ENCODE assay signal across 29 cellular contexts in genomic region chr10:110847351-110847750, GRCh38. TPM values are rescaled to one million over a fixed set of nuclear protein-coding genes. Genes with fewer than 3 reads are reported as not detected.
DNase-seq lines count a peak whose midpoint lies in the region; ATAC-seq and TF ChIP-seq lines count a peak whose summit lies in the region.
"Had no signal": no experiment of that assay in that cellular context is flagged by ENCODE, and none has a peak within 500 bp of the region (broad histone marks: within the 10 kb centered on the region; RNA-seq: fewer than 3 reads in every experiment).

No MANE protein-coding gene starts in this region.

- POLR2A ChIA-PET in naive thymus-derived CD8-positive, alpha-beta T cell (lab: Charles Lee): interaction anchor here (4.7 kb wide), 1 partner anchor 12 kb away, joined by 24 read pairs; no protein-coding TSS in a partner anchor

- H3K27ac ChIP-seq in body of pancreas (peak overlapping the region; percentile 92 to 98 (median 96)), coronary artery (no peak overlapping the region)
- H3K27ac ChIP-seq: psoas muscle, testis, WERI-Rb-1 had no signal

- H3K27me3 Mint-ChIP-seq in activated naive CD4-positive, alpha-beta T cell treated with anti-CD3 and anti-CD28 coated beads, Interleukin-2, amount 50 U/mL, for 24 hours: no peaks in the 10 kb centered on the region
- H3K27me3 Mint-ChIP-seq in activated naive CD4-positive, alpha-beta T cell treated with anti-CD3 and anti-CD28 coated beads for 36 hours (ENCODE audit: low read depth): no peaks in the 10 kb centered on the region
- no peaks in the 10 kb centered on the region for H3K27me3 Mint-ChIP-seq in naive thymus-derived CD8-positive, alpha-beta T cell
- H3K27me3 Mint-ChIP-seq: CD4-positive, CD25-positive, alpha-beta regulatory T cell; stimulated activated naive B cell treated with anti-CD40 and anti-IgM and Interleukin-4, amounts not matched to agents 10 μg/mL and 1 μg/mL and 100 μg/mL, for 72 hours had no signal

- peaks cover 92% of the 10 kb centered on the region for H3K4me1 ChIP-seq in body of pancreas
- H3K4me1 ChIP-seq: psoas muscle had no signal

- no peaks in the 10 kb centered on the region for H3K27me3 ChIP-seq in body of pancreas
- H3K27me3 ChIP-seq: Peyer's patch, testis had no signal

- no peak for DNase-seq in activated naive CD4-positive, alpha-beta T cell treated with anti-CD3 and anti-CD28 coated beads for 36 hours
- DNase-seq in body of pancreas (no peak), coronary artery (ENCODE audit: low spot score) (no peak)
- DNase-seq in naive thymus-derived CD8-positive, alpha-beta T cell: no peak
- DNase-seq in stimulated activated effector memory CD8-positive, alpha-beta T cell treated with anti-CD3 and anti-CD28 coated beads, Interleukin-12 subunit alpha, Interleukin-12 subunit beta, amount 100 ng/mL, for 72 hours (ENCODE audit: low spot score in 2 of 2): no peak
- no peak for DNase-seq in stimulated activated naive CD4-positive, alpha-beta T cell treated with Interleukin-2 at 50 U/mL for 16 hours (lab: John Stamatoyannopoulos, UW)
- DNase-seq: activated CD4-positive, alpha-beta T cell treated with anti-CD3 and anti-CD28 coated beads for 4 hours; activated gamma-delta T cell treated with Interleukin-2 at 50 U/mL for 16 hours; activated T-cell treated with anti-CD3 and anti-CD28 coated beads, Interleukin-2, amount 50 U/mL, for 4 hours; Calu3; CD4-positive, CD25-positive, alpha-beta regulatory T cell; DMS79 treated with DMSO at 0.1 percent for 48 hours; GDM1; HCEC 1CT; hypothalamus; NCI-H446; NCI-H748 treated with DMSO at 0.1 percent for 48 hours; Peyer's patch; psoas muscle; SHP77; stimulated activated naive B cell treated with anti-CD40 and anti-IgM and Interleukin-4, amounts not matched to agents 10 μg/mL and 1 μg/mL and 100 μg/mL, for 72 hours; T-helper 9 cell; testis; WERI-Rb-1 had no signal

- TF ChIP-seq POLR2A in body of pancreas (IDR thresholded peaks at IDR 0.05): no peak

- 51 to 60% methylated on average over 6 of the region's 6 CpGs for WGBS in body of pancreas, 2 donors

- H3K4me3 ChIP-seq in body of pancreas (no peak overlapping the region), coronary artery (no peak overlapping the region)
- H3K4me3 ChIP-seq: lung, mucosa of descending colon, Peyer's patch, psoas muscle, testis had no signal

- H3K36me3 ChIP-seq in body of pancreas (replicated peaks in 1 of 2; ENCODE audit: insufficient read depth in 1 of 2, low read depth in 2 of 2): no peaks in the 10 kb centered on the region
- H3K36me3 ChIP-seq: Peyer's patch, WERI-Rb-1 had no signal

- no peaks in the 10 kb centered on the region for H3K9me3 ChIP-seq in body of pancreas
- H3K9me3 ChIP-seq: mucosa of descending colon, Peyer's patch, psoas muscle, testis had no signal

- H3K36me3 Mint-ChIP-seq in activated naive CD4-positive, alpha-beta T cell treated with anti-CD3 and anti-CD28 coated beads, Interleukin-2, amount 50 U/mL, for 24 hours: no peaks in the 10 kb centered on the region
- H3K36me3 Mint-ChIP-seq in activated naive CD4-positive, alpha-beta T cell treated with anti-CD3 and anti-CD28 coated beads for 36 hours (ENCODE audit: low read depth): no peaks in the 10 kb centered on the region
- H3K36me3 Mint-ChIP-seq in naive thymus-derived CD8-positive, alpha-beta T cell: no peaks in the 10 kb centered on the region
- peaks cover 6% of the 10 kb centered on the region for H3K36me3 Mint-ChIP-seq in stimulated activated effector memory CD8-positive, alpha-beta T cell treated with anti-CD3 and anti-CD28 coated beads, Interleukin-12 subunit alpha, Interleukin-12 subunit beta, amount 100 ng/mL, for 72 hours
- H3K36me3 Mint-ChIP-seq: CD4-positive, CD25-positive, alpha-beta regulatory T cell had no signal

- intact Hi-C loops in activated naive CD4-positive, alpha-beta T cell treated with anti-CD3 and anti-CD28 coated beads for 36 hours (cut with micrococcal nuclease): no loop called here
- intact Hi-C loops in body of pancreas (cut with DNase I): no loop called here

- no peak overlapping the region for H3K4me3 Mint-ChIP-seq in activated naive CD4-positive, alpha-beta T cell treated with anti-CD3 and anti-CD28 coated beads, Interleukin-2, amount 50 U/mL, for 24 hours
- H3K4me3 Mint-ChIP-seq in activated naive CD4-positive, alpha-beta T cell treated with anti-CD3 and anti-CD28 coated beads for 36 hours: no peak overlapping the region
- no peak overlapping the region for H3K4me3 Mint-ChIP-seq in naive thymus-derived CD8-positive, alpha-beta T cell
- no peak overlapping the region for H3K4me3 Mint-ChIP-seq in stimulated activated effector memory CD8-positive, alpha-beta T cell treated with anti-CD3 and anti-CD28 coated beads, Interleukin-12 subunit alpha, Interleukin-12 subunit beta, amount 100 ng/mL, for 72 hours
- H3K4me3 Mint-ChIP-seq: activated T-cell treated with anti-CD3 and anti-CD28 coated beads, Interleukin-2, amount 50 U/mL, for 4 hours; CD4-positive, CD25-positive, alpha-beta regulatory T cell; stimulated activated naive B cell treated with anti-CD40 and anti-IgM and Interleukin-4, amounts not matched to agents 10 μg/mL and 1 μg/mL and 100 μg/mL, for 72 hours had no signal

- H3K27ac Mint-ChIP-seq in activated naive CD4-positive, alpha-beta T cell treated with anti-CD3 and anti-CD28 coated beads, Interleukin-2, amount 50 U/mL, for 24 hours: peak overlapping the region; percentile 66
- no peak overlapping the region for H3K27ac Mint-ChIP-seq in activated naive CD4-positive, alpha-beta T cell treated with anti-CD3 and anti-CD28 coated beads for 36 hours
- peak overlapping the region in 6 of 10 donors; percentile 53 to 88 (median 81) for H3K27ac Mint-ChIP-seq in naive thymus-derived CD8-positive, alpha-beta T cell
- H3K27ac Mint-ChIP-seq in stimulated activated effector memory CD8-positive, alpha-beta T cell treated with anti-CD3 and anti-CD28 coated beads, Interleukin-12 subunit alpha, Interleukin-12 subunit beta, amount 100 ng/mL, for 72 hours: peak overlapping the region; percentile 7
- H3K27ac Mint-ChIP-seq: stimulated activated naive B cell treated with anti-CD40 and anti-IgM and Interleukin-4, amounts not matched to agents 10 μg/mL and 1 μg/mL and 100 μg/mL, for 72 hours had no signal

- H3K9me3 Mint-ChIP-seq in activated naive CD4-positive, alpha-beta T cell treated with anti-CD3 and anti-CD28 coated beads, Interleukin-2, amount 50 U/mL, for 24 hours: no peaks in the 10 kb centered on the region
- no peaks in the 10 kb centered on the region for H3K9me3 Mint-ChIP-seq in activated naive CD4-positive, alpha-beta T cell treated with anti-CD3 and anti-CD28 coated beads for 36 hours
- H3K9me3 Mint-ChIP-seq in naive thymus-derived CD8-positive, alpha-beta T cell: no peaks in the 10 kb centered on the region
- no peaks in the 10 kb centered on the region for H3K9me3 Mint-ChIP-seq in stimulated activated effector memory CD8-positive, alpha-beta T cell treated with anti-CD3 and anti-CD28 coated beads, Interleukin-12 subunit alpha, Interleukin-12 subunit beta, amount 100 ng/mL, for 72 hours
- H3K9me3 Mint-ChIP-seq: activated T-cell treated with anti-CD3 and anti-CD28 coated beads, Interleukin-2, amount 50 U/mL, for 4 hours had no signal

- no peak for TF ChIP-seq CTCF in body of pancreas (IDR thresholded peaks at IDR 0.05)
- TF ChIP-seq CTCF in coronary artery (IDR thresholded peaks at IDR 0.05): no peak

- H3K4me1 Mint-ChIP-seq in activated naive CD4-positive, alpha-beta T cell treated with anti-CD3 and anti-CD28 coated beads, Interleukin-2, amount 50 U/mL, for 24 hours: peaks cover 84% of the 10 kb centered on the region
- H3K4me1 Mint-ChIP-seq in activated naive CD4-positive, alpha-beta T cell treated with anti-CD3 and anti-CD28 coated beads for 36 hours (ENCODE audit: low read depth): peaks cover 50% of the 10 kb centered on the region
- peaks cover 39 to 91% (median 84%) of the 10 kb centered on the region in 4 donors for H3K4me1 Mint-ChIP-seq in naive thymus-derived CD8-positive, alpha-beta T cell
- peaks cover 83% of the 10 kb centered on the region for H3K4me1 Mint-ChIP-seq in stimulated activated effector memory CD8-positive, alpha-beta T cell treated with anti-CD3 and anti-CD28 coated beads, Interleukin-12 subunit alpha, Interleukin-12 subunit beta, amount 100 ng/mL, for 72 hours

- ATAC-seq in body of pancreas: no peak
- ATAC-seq in naive thymus-derived CD8-positive, alpha-beta T cell: no peak
- ATAC-seq in stimulated activated effector memory CD8-positive, alpha-beta T cell treated with anti-CD3 and anti-CD28 coated beads, Interleukin-12 subunit alpha, Interleukin-12 subunit beta, amount 100 ng/mL, for 72 hours: no peak
- ATAC-seq in HG02763 (IDR thresholded peaks at IDR 0.05; ENCODE audit: unreplicated experiment): no peak
- ATAC-seq: activated T-cell treated with anti-CD3 and anti-CD28 coated beads, Interleukin-2, amount 50 U/mL, for 4 hours; HepG2; mucosa of descending colon; psoas muscle; stimulated activated naive B cell treated with anti-CD40 and anti-IgM and Interleukin-4, amounts not matched to agents 10 μg/mL and 1 μg/mL and 100 μg/mL, for 72 hours had no signal

- CTCF ChIA-PET in activated naive CD4-positive, alpha-beta T cell treated with anti-CD3 and anti-CD28 coated beads for 36 hours (lab: Charles Lee): interaction anchor here (1.3 kb wide), 1 partner anchor 12 kb away, joined by 3 read pairs; no protein-coding TSS in a partner anchor

RNA-seq across cellular contexts. Expression of gene PDCD4, which starts 24.4 kb away (rescaled TPM):
- 100 to 1,000 TPM; 143 to 146 TPM for total RNA-seq in activated naive CD4-positive, alpha-beta T cell treated with anti-CD3 and anti-CD28 coated beads for 36 hours
- 100 to 1,000 TPM; 332 to 458 TPM for total RNA-seq in body of pancreas
- total RNA-seq in naive thymus-derived CD8-positive, alpha-beta T cell: 100 to 1,000 TPM; 361 to 367 TPM
- polyA plus RNA-seq in naive thymus-derived CD8-positive, alpha-beta T cell: 100 to 1,000 TPM; 318 to 385 (median 341) TPM

Comparison
In these comparisons a context has a peak if more than half of its experiments do, and no peak if none do; other contexts are left out.
1. H3K27ac ChIP-seq: peak in body of pancreas (4 of 4); none in coronary artery (0 of 2).